In genomic region chr19:54498451-54498772, GRCh38 we compare ENCODE assay signal across 12 cellular contexts. TPM values are rescaled to one million over a fixed set of nuclear protein-coding genes. Genes with fewer than 3 reads are reported as not detected.
DNase-seq lines count a peak whose midpoint lies in the region; ATAC-seq and TF ChIP-seq lines count a peak whose summit lies in the region.
"Not testable (repeated sequence)": the region's sequence is repeated elsewhere in the genome, so short reads cannot be mapped to it uniquely, and the experiment has no call there.
"Had no signal": no experiment of that assay in that cellular context is flagged by ENCODE, and none has a peak within 500 bp of the region (broad histone marks: within the 10 kb centered on the region; RNA-seq: fewer than 3 reads in every experiment).

No MANE protein-coding gene starts in this region.

- H3K27me3 Mint-ChIP-seq in T-cell, result peaks cover 8 to 47% of the 10 kb centered on the region in 2 donors
- peaks cover 44% of the 10 kb centered on the region for H3K27me3 Mint-ChIP-seq in activated CD8-positive, alpha-beta memory T cell treated with anti-CD3 and anti-CD28 coated beads, Interleukin-2, amount 10 ng/mL, durations not matched to agents 7 days and 5 days
- peaks cover 20% of the 10 kb centered on the region for H3K27me3 Mint-ChIP-seq in central memory CD8-positive, alpha-beta T cell
- peaks cover 17 to 19% of the 10 kb centered on the region in 2 donors for H3K27me3 Mint-ChIP-seq in natural killer cell treated with Interleukin-12 subunit alpha and Interleukin-12 subunit beta and Interleukin-15 and Interleukin-18, amount 100 ng/mL, for 72 hours

- H2AFZ ChIP-seq in DND-41 (ENCODE audit: low read depth, low read length); Loucy (ENCODE audit: low read length): not testable (repeated sequence)

- H3K9me3 ChIP-seq in BLaER1 treated with 17β-estradiol and CSF1 and Interleukin-3, amounts not matched to agents 10 nM and 100 nM (replicated peaks in 1 of 11); DND-41 (ENCODE audit: insufficient read depth, low read length, severe bottlenecking); Loucy (ENCODE audit: insufficient read depth, low read depth, low read length); upper lobe of left lung: not testable (repeated sequence)

- not testable (repeated sequence) for H3K9me2 ChIP-seq in Loucy (replicated peaks; ENCODE audit: low read depth, low read length)

- H3K27ac Mint-ChIP-seq in T-cell; activated CD8-positive, alpha-beta memory T cell treated with anti-CD3 and anti-CD28 coated beads, Interleukin-2, amount 10 ng/mL, durations not matched to agents 7 days and 5 days; central memory CD8-positive, alpha-beta T cell (ENCODE audit: low read depth); natural killer cell treated with Interleukin-12 subunit alpha and Interleukin-12 subunit beta and Interleukin-15 and Interleukin-18, amount 100 ng/mL, for 72 hours: not testable (repeated sequence)

- not testable (repeated sequence) for H3K36me3 ChIP-seq in BLaER1 treated with 17β-estradiol and CSF1 and Interleukin-3, amounts not matched to agents 10 nM and 100 nM; DND-41 (ENCODE audit: insufficient read depth, low read length); Loucy (ENCODE audit: insufficient read depth, low read length); upper lobe of left lung

- DNase-seq in DND-41, result peak; percentile 38
- DNase-seq in T-cell; activated CD8-positive, alpha-beta memory T cell treated with anti-CD3 and anti-CD28 coated beads, Interleukin-2, amount 10 ng/mL, durations not matched to agents 7 days and 5 days; central memory CD8-positive, alpha-beta T cell (ENCODE audit: low spot score in 2 of 2); natural killer cell treated with Interleukin-12 subunit alpha and Interleukin-12 subunit beta and Interleukin-15 and Interleukin-18, amount 100 ng/mL, for 72 hours (ENCODE audit: low spot score); upper lobe of left lung: not testable (repeated sequence)

- not testable (repeated sequence) for H3K36me3 Mint-ChIP-seq in T-cell; activated CD8-positive, alpha-beta memory T cell treated with anti-CD3 and anti-CD28 coated beads, Interleukin-2, amount 10 ng/mL, durations not matched to agents 7 days and 5 days; central memory CD8-positive, alpha-beta T cell (ENCODE audit: insufficient read depth); natural killer cell treated with Interleukin-12 subunit alpha and Interleukin-12 subunit beta and Interleukin-15 and Interleukin-18, amount 100 ng/mL, for 72 hours

- peaks cover 22 to 47% (median 24%) of the 10 kb centered on the region in 3 donors for H3K4me1 Mint-ChIP-seq in T-cell
- H3K4me1 Mint-ChIP-seq in activated CD8-positive, alpha-beta memory T cell treated with anti-CD3 and anti-CD28 coated beads, Interleukin-2, amount 10 ng/mL, durations not matched to agents 7 days and 5 days, result peaks cover 15% of the 10 kb centered on the region
- peaks cover 35% of the 10 kb centered on the region for H3K4me1 Mint-ChIP-seq in central memory CD8-positive, alpha-beta T cell
- H3K4me1 Mint-ChIP-seq in natural killer cell treated with Interleukin-12 subunit alpha and Interleukin-12 subunit beta and Interleukin-15 and Interleukin-18, amount 100 ng/mL, for 72 hours (ENCODE audit: low read depth in 2 of 2), result peaks cover 30 to 35% of the 10 kb centered on the region in 2 donors

- peaks cover 0 to 73% (median 52%) of the 10 kb centered on the region in 10 experiments; a peak in 17 of 20 replicates for H3K4me1 ChIP-seq in BLaER1 treated with 17β-estradiol and CSF1 and Interleukin-3, amounts not matched to agents 10 nM and 100 nM
- peaks cover 24% of the 10 kb centered on the region for H3K4me1 ChIP-seq in DND-41 (ENCODE audit: insufficient read depth, low read length)
- not testable (repeated sequence) for H3K4me1 ChIP-seq in Loucy (ENCODE audit: insufficient read depth, low read length, poor library complexity, severe bottlenecking); upper lobe of left lung

- peak overlapping the region; percentile 35 to 72 (median 66); a peak in 20 of 22 replicates for H3K4me2 ChIP-seq in BLaER1 treated with 17β-estradiol and CSF1 and Interleukin-3, amounts not matched to agents 10 nM and 100 nM
- H3K4me2 ChIP-seq in DND-41 (ENCODE audit: insufficient read depth, low read length), result 0 out of 2 replicates have a peak overlapping the region, but pooled peaks have one; percentile 22
- H3K4me2 ChIP-seq in Loucy (ENCODE audit: low read depth, low read length, poor library complexity, severe bottlenecking), result peak overlapping the region; percentile 66

- H3K9me3 Mint-ChIP-seq in T-cell; activated CD8-positive, alpha-beta memory T cell treated with anti-CD3 and anti-CD28 coated beads, Interleukin-2, amount 10 ng/mL, durations not matched to agents 7 days and 5 days (ENCODE audit: low read depth); central memory CD8-positive, alpha-beta T cell; natural killer cell treated with Interleukin-12 subunit alpha and Interleukin-12 subunit beta and Interleukin-15 and Interleukin-18, amount 100 ng/mL, for 72 hours: not testable (repeated sequence)

- not testable (repeated sequence) for H4K20me1 ChIP-seq in BLaER1 treated with 17β-estradiol and CSF1 and Interleukin-3, amounts not matched to agents 10 nM and 100 nM; DND-41 (ENCODE audit: insufficient read depth, low read length); Loucy (ENCODE audit: insufficient read depth, low read length, poor library complexity, severe bottlenecking)

- H3K9ac ChIP-seq in BLaER1 treated with 17β-estradiol and CSF1 and Interleukin-3, amounts not matched to agents 10 nM and 100 nM, result peak overlapping the region; percentile 51 to 74 (median 72); a peak in 21 of 22 replicates
- peak overlapping the region; percentile 60 for H3K9ac ChIP-seq in DND-41 (ENCODE audit: low read depth, low read length)
- peak overlapping the region; percentile 71 for H3K9ac ChIP-seq in Loucy (ENCODE audit: low read depth, low read length, poor library complexity, severe bottlenecking)

- peak overlapping the region; percentile 38 to 65 (median 54) for H3K4me3 ChIP-seq in BLaER1 treated with 17β-estradiol and CSF1 and Interleukin-3, amounts not matched to agents 10 nM and 100 nM
- H3K4me3 ChIP-seq in DND-41 (ENCODE audit: low read depth in 1 of 2, low read length in 2 of 2) (peak overlapping the region; percentile 25 to 54; a peak in 3 of 4 replicates), Loucy (ENCODE audit: low read length, poor library complexity, severe bottlenecking) (peak overlapping the region; percentile 70)
- H3K4me3 ChIP-seq in upper lobe of left lung, result not testable (repeated sequence)

- not testable (repeated sequence) for H3K79me2 ChIP-seq in DND-41 (ENCODE audit: insufficient read depth, low read length); Loucy (ENCODE audit: insufficient read depth, low read length)

- TF ChIP-seq POLR2A in upper lobe of left lung (IDR thresholded peaks at IDR 0.05), result not testable (repeated sequence)

- H3K27ac ChIP-seq in BLaER1 treated with 17β-estradiol and CSF1 and Interleukin-3, amounts not matched to agents 10 nM and 100 nM, result peak overlapping the region in 10 of 11 experiments; percentile 51 to 76 (median 71); a peak in 21 of 22 replicates
- H3K27ac ChIP-seq in DND-41 (ENCODE audit: low read length), result peak overlapping the region; percentile 84
- H3K27ac ChIP-seq in upper lobe of left lung, result not testable (repeated sequence)

- WGBS in upper lobe of left lung, 2 donors, result 78 to 80% methylated on average over 8 of the region's 9 CpGs

- TF ChIP-seq EP300 in upper lobe of left lung (IDR thresholded peaks at IDR 0.05), result not testable (repeated sequence)

- not testable (repeated sequence) for TF ChIP-seq CTCF in DND-41 (IDR thresholded peaks at IDR 0.05; ENCODE audit: borderline replicate concordance, extremely low read depth, low read length, poor library complexity, severe bottlenecking); Loucy (conservative IDR thresholded peaks at IDR 0.05; ENCODE audit: low read length); upper lobe of left lung (IDR thresholded peaks at IDR 0.05)

- peak overlapping the region in 2 of 3 donors; percentile 28 to 67 for H3K4me3 Mint-ChIP-seq in T-cell
- not testable (repeated sequence) for H3K4me3 Mint-ChIP-seq in activated CD8-positive, alpha-beta memory T cell treated with anti-CD3 and anti-CD28 coated beads, Interleukin-2, amount 10 ng/mL, durations not matched to agents 7 days and 5 days
- H3K4me3 Mint-ChIP-seq in central memory CD8-positive, alpha-beta T cell, result peak overlapping the region; percentile 50
- peak overlapping the region; percentile 67 for H3K4me3 Mint-ChIP-seq in natural killer cell treated with Interleukin-12 subunit alpha and Interleukin-12 subunit beta and Interleukin-15 and Interleukin-18, amount 100 ng/mL, for 72 hours

- POLR2A ChIA-PET in T-cell (lab: Charles Lee), result not testable (repeated sequence)

- H3K27me3 ChIP-seq in BLaER1 treated with 17β-estradiol and CSF1 and Interleukin-3, amounts not matched to agents 10 nM and 100 nM, result peaks cover 0 to 61% (median 0%) of the 10 kb centered on the region in 11 experiments; a peak in 4 of 22 replicates
- H3K27me3 ChIP-seq in DND-41 (ENCODE audit: insufficient read depth, low read length, poor library complexity); Loucy (ENCODE audit: insufficient read depth, low read length, poor library complexity, severe bottlenecking); upper lobe of left lung: not testable (repeated sequence)

- H3F3A ChIP-seq in Loucy (ENCODE audit: low read depth), result not testable (repeated sequence)

- ATAC-seq in DND-41 (ENCODE audit: insufficient read depth, low read depth); central memory CD8-positive, alpha-beta T cell (replicated peaks; ENCODE audit: extremely low read depth, poor library complexity, severe bottlenecking); natural killer cell treated with Interleukin-12 subunit alpha and Interleukin-12 subunit beta and Interleukin-15 and Interleukin-18, amount 100 ng/mL, for 72 hours: not testable (repeated sequence)
- ATAC-seq in T-cell (replicated peaks in 1 of 4), result peak in 1 of 4 experiments; percentile 17
- ATAC-seq in activated CD8-positive, alpha-beta memory T cell treated with anti-CD3 and anti-CD28 coated beads, Interleukin-2, amount 10 ng/mL, durations not matched to agents 7 days and 5 days, result peak; percentile 42
- ATAC-seq in upper lobe of left lung (ENCODE audit: low FRiP score in 2 of 2), result peak; percentile 30 to 44

- CTCF ChIA-PET in T-cell (lab: Charles Lee), result not testable (repeated sequence)
- CTCF ChIA-PET in activated CD8-positive, alpha-beta memory T cell treated with anti-CD3 and anti-CD28 coated beads, Interleukin-2, amount 10 ng/mL, durations not matched to agents 7 days and 5 days (lab: Charles Lee), result interaction anchor here (1.2 kb wide), 1 partner anchor 17 kb away, joined by 3 read pairs; no protein-coding TSS in a partner anchor

RNA-seq across cellular contexts. Expression of gene LAIR2, which starts 4.2 kb away (rescaled TPM):
- total RNA-seq in T-cell (10 to 100 TPM in 1 of 5 donors, 1 to 10 TPM in 3, under 1 TPM in 1; 0.49 to 16.7 (median 1.3) TPM), upper lobe of left lung (not detected)
- 1 to 10 TPM; 1.4 to 6.8 TPM for total RNA-seq in activated CD8-positive, alpha-beta memory T cell treated with anti-CD3 and anti-CD28 coated beads, Interleukin-2, amount 10 ng/mL, durations not matched to agents 7 days and 5 days
- 10 to 100 TPM; 18.4 to 48.0 TPM for total RNA-seq in natural killer cell treated with Interleukin-12 subunit alpha and Interleukin-12 subunit beta and Interleukin-15 and Interleukin-18, amount 100 ng/mL, for 72 hours
- total RNA-seq: Caco-2, H4, HFFc6 had no signal

RNA-seq across cellular contexts. Expression of gene CDC42EP5, which starts 25.3 kb away (rescaled TPM):
- under 1 TPM in 1 of 5 donors, not detected in 4; 0.43 TPM for total RNA-seq in T-cell
- total RNA-seq in activated CD8-positive, alpha-beta memory T cell treated with anti-CD3 and anti-CD28 coated beads, Interleukin-2, amount 10 ng/mL, durations not matched to agents 7 days and 5 days, result under 1 TPM in 1 of 2 experiments, not detected in 1; 0.61 TPM
- total RNA-seq in natural killer cell treated with Interleukin-12 subunit alpha and Interleukin-12 subunit beta and Interleukin-15 and Interleukin-18, amount 100 ng/mL, for 72 hours, result not detected
- 10 to 100 TPM; 11.1 to 40.4 (median 20.6) TPM for total RNA-seq in upper lobe of left lung
- total RNA-seq: CD4-positive, alpha-beta memory T cell had no signal

RNA-seq across cellular contexts. Expression of gene LENG9, which starts 34.8 kb away (rescaled TPM):
- total RNA-seq in T-cell (1 to 10 TPM; 2.2 to 7.9 (median 7.5) TPM), upper lobe of left lung (10 to 100 TPM in 2 of 6 donors, 1 to 10 TPM in 4; 3.3 to 12.6 (median 9.1) TPM)
- 1 to 10 TPM; 6.3 to 7.2 TPM for total RNA-seq in activated CD8-positive, alpha-beta memory T cell treated with anti-CD3 and anti-CD28 coated beads, Interleukin-2, amount 10 ng/mL, durations not matched to agents 7 days and 5 days
- 1 to 10 TPM; 6.0 to 9.9 TPM for total RNA-seq in natural killer cell treated with Interleukin-12 subunit alpha and Interleukin-12 subunit beta and Interleukin-15 and Interleukin-18, amount 100 ng/mL, for 72 hours

RNA-seq across cellular contexts. Expression of gene LENG8, which starts 49.4 kb away (rescaled TPM):
- total RNA-seq in T-cell, result 100 to 1,000 TPM; 506 to 622 (median 618) TPM
- 100 to 1,000 TPM; 191 to 282 TPM for total RNA-seq in activated CD8-positive, alpha-beta memory T cell treated with anti-CD3 and anti-CD28 coated beads, Interleukin-2, amount 10 ng/mL, durations not matched to agents 7 days and 5 days
- total RNA-seq in natural killer cell treated with Interleukin-12 subunit alpha and Interleukin-12 subunit beta and Interleukin-15 and Interleukin-18, amount 100 ng/mL, for 72 hours, result 100 to 1,000 TPM; 205 to 292 TPM
- total RNA-seq in upper lobe of left lung, result 1,000 to 10,000 TPM in 1 of 6 donors, 100 to 1,000 TPM in 4, 10 to 100 TPM in 1; 72.2 to 1,027 (median 188) TPM

Comparison
In these comparisons a context has a peak if more than half of its experiments do, and no peak if none do; other contexts are left out.
1. RNA of gene CDC42EP5, which starts 25.3 kb away (total RNA-seq): 11.1 to 40.4 TPM in upper lobe of left lung; 0.61 TPM in activated CD8-positive, alpha-beta memory T cell treated with anti-CD3 and anti-CD28 coated beads, Interleukin-2, amount 10 ng/mL, durations not matched to agents 7 days and 5 days, 0.43 TPM in T-cell and not detected in natural killer cell treated with Interleukin-12 subunit alpha and Interleukin-12 subunit beta and Interleukin-15 and Interleukin-18, amount 100 ng/mL, for 72 hours; every median in the first group is over 4 times any median in the second.
2. Peak in every context shown above with its lines, with median percentiles within 50 percentile points of each other: H3K4me2 ChIP-seq and H3K9ac ChIP-seq.